In the genomic region with DNA sequence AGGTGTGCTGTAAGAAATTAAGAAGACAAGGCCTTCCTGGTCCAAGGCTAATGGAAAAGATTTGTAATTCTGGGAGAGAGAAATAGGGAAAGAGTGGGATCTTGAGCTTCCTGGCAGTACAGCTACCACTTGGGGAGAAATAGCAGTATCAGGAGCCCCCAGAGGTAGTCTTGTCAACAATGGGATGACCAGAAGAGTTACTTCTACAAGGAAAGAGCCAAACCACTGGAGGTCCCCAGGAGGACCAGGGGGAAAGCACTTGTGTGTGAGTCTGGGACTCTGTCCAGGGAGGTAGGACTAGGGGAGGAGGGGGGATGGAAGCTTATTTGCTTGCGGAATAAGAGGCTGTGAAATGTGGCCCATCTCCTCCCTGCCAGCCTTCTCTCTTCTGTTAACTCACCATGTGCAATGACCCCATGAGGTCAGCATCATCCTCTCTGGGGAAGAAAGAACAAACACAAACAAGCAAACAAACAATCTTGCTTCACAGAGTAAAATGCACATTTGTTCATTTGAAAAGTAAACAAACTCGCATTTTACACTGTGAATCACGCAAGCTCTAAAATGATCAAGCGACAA, we compare ENCODE assay signal across 21 cellular contexts.
"Had no signal": no experiment of that assay in that cellular context is flagged by ENCODE, and none has a peak within 500 bp of the region (broad histone marks: within the 10 kb centered on the region; RNA-seq: fewer than 3 reads in every experiment).

No MANE protein-coding gene starts in this region.

- H3K27ac ChIP-seq: HL-60, KMS-11, RWPE1 had no signal

- ATAC-seq: K562, T-cell had no signal

- H3K4me3 ChIP-seq: K562 had no signal

- H3K9me3 ChIP-seq: SK-N-SH had no signal

- DNase-seq: Kasumi-1, MM.1S, NCI-H1048, NCI-H1436, NCI-H187, NCI-H2029, NCI-H2081 treated with DMSO at 0.1 percent for 48 hours, NCI-H2171, NCI-H226, NCI-H446, NCI-H510A, NCI-H524 treated with DMSO at 0.1 percent for 48 hours, NCI-H69, SHP77, SK-N-SH, SW 1271, T-cell had no signal
